Comparison of ENCODE assay signal across 20 cellular contexts in the genomic region with DNA sequence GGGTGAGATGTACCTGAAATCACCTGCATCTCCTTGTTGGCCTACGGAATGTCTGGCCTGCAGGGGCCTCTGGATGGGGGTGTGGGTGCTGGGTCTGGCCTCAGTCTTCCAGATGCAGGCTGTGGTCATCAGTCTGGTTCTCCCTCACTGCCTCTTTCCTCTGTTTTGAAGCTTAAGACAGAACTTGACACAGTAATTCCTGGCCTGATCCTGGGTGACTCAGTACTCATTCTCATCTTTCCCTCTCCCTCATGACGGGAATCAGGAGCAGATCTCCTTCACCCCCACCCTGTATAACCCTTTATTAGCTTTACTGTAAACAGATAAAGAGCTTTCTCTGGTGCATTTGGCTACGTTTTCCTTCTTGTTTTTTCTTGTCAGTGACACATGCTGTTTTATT.
"Had no signal": no experiment of that assay in that cellular context is flagged by ENCODE, and none has a peak within 500 bp of the region (broad histone marks: within the 10 kb centered on the region; RNA-seq: fewer than 3 reads in every experiment).

No MANE protein-coding gene starts in this region.

- FAIRE-seq: HepG2 had no signal

- ATAC-seq: HepG2 had no signal

- H3K27ac ChIP-seq: RWPE1 had no signal

- H3K36me3 ChIP-seq: MG63 had no signal

- H3K9me3 ChIP-seq: SK-N-SH had no signal

- DNase-seq: IMR-90, Karpas-422, KG1, MG63, NCI-H1092 treated with DMSO at 0.1 percent for 48 hours, NCI-H1436, NCI-H187, NCI-H2029, NCI-H2081 treated with DMSO at 0.1 percent for 48 hours, NCI-H2171, NCI-H226, NCI-H446, NCI-H510A, NCI-H524 treated with DMSO at 0.1 percent for 48 hours, NCI-H69, NCI-H774, SHP77, SK-N-SH had no signal

- H3K4me3 ChIP-seq: MG63 had no signal
